Comparison of ENCODE assay signal across 8 cellular contexts in the genomic region with DNA sequence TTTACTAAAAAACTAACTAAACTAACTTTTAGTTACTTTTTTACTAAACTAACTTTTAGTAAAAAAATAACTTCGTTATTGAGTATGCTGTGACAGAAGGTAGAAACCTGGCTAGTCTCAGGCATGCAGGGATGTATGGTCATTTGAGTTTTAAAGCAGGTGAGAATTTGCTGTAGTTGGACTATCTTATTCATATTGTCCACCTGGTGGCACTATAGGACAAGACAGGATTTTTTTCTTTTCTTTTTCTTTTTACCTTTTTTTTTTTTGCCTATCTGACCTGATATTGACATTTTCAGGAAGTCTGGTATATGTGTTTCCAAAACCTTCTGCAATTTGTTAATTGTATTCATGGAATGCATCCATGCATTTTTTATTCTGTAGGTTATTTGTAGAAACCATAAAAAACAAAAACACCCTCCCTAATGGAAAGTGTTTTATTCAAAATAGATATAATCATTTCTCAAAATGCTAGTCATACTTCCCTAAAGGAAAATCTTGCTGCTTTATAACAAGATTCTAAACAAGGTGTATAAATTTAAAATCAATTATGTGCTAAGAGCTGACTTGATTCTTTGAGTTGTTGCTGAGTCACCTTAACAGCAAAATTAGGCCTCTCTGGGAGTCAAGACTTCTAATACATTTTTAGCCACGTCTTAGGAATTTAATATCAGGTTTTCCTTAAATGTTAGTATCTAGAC.
DNase-seq lines count a peak whose midpoint lies in the region; ATAC-seq and TF ChIP-seq lines count a peak whose summit lies in the region.

No MANE protein-coding gene starts in this region.

- H3K36me3 Mint-ChIP-seq in naive thymus-derived CD4-positive, alpha-beta T cell: no peaks in the 10 kb centered on the region

- H3K27ac ChIP-seq in HEK293 (ENCODE audit: extremely low read depth, low read depth, low read length) (no peak overlapping the region), dorsolateral prefrontal cortex (no peak overlapping the region)
- H3K27ac ChIP-seq in naive thymus-derived CD4-positive, alpha-beta T cell (ENCODE audit: low read depth, low read length): no peak overlapping the region

- H3K27ac Mint-ChIP-seq in naive thymus-derived CD4-positive, alpha-beta T cell: no peak overlapping the region

- no peak overlapping the region for H3K4me3 ChIP-seq in HEK293 (ENCODE audit: low read depth, low read length)
- H3K4me3 ChIP-seq in dorsolateral prefrontal cortex: no peak overlapping the region
- H3K4me3 ChIP-seq in retinal pigment epithelial cell (ENCODE audit: low read length): no peak overlapping the region
- no peak overlapping the region for H3K4me3 ChIP-seq in naive thymus-derived CD4-positive, alpha-beta T cell (ENCODE audit: low read length)
- no peak overlapping the region for H3K4me3 ChIP-seq in MG63

- POLR2A ChIA-PET in HEK293 (lab: Yijun Ruan, JAX): no interaction called here
- POLR2A ChIA-PET in naive thymus-derived CD4-positive, alpha-beta T cell (lab: Charles Lee): no interaction called here

- no peaks in the 10 kb centered on the region for H3K4me1 Mint-ChIP-seq in naive thymus-derived CD4-positive, alpha-beta T cell

- CTCF ChIA-PET in HEK293 (lab: Yijun Ruan, JAX): interaction anchor here (0.7 to 2.0 kb wide), 3 partner anchors 515 to 939 kb away, joined by 3 to 4 read pairs (median 3); no protein-coding TSS in a partner anchor
- CTCF ChIA-PET in naive thymus-derived CD4-positive, alpha-beta T cell (lab: Charles Lee): no interaction called here

- H3K27me3 ChIP-seq in dorsolateral prefrontal cortex (no peaks in the 10 kb centered on the region), MG63 (no peaks in the 10 kb centered on the region)
- no peaks in the 10 kb centered on the region for H3K27me3 ChIP-seq in naive thymus-derived CD4-positive, alpha-beta T cell (ENCODE audit: control insufficient read depth in 2 of 2, insufficient read depth in 2 of 2, low read length in 2 of 2)

- H3K4me1 ChIP-seq in HEK293 (ENCODE audit: control insufficient read depth, insufficient read depth, low read length): no peaks in the 10 kb centered on the region
- H3K4me1 ChIP-seq in naive thymus-derived CD4-positive, alpha-beta T cell (ENCODE audit: control insufficient read depth in 2 of 2, insufficient read depth in 2 of 2, low read length in 2 of 2): no peaks in the 10 kb centered on the region

- intact Hi-C loops in dorsolateral prefrontal cortex (cut with DNase I): loop anchor here in 1 of 2 donors (5.0 kb wide), 1 partner anchor 515 kb away; no protein-coding TSS in a partner anchor
- intact Hi-C loops in naive thymus-derived CD4-positive, alpha-beta T cell (cut with micrococcal nuclease): no loop called here

- H3K36me3 ChIP-seq in HEK293 (ENCODE audit: control insufficient read depth in 2 of 2, insufficient read depth in 1 of 2, low read length in 2 of 2): no peaks in the 10 kb centered on the region
- no peaks in the 10 kb centered on the region for H3K36me3 ChIP-seq in naive thymus-derived CD4-positive, alpha-beta T cell (ENCODE audit: control insufficient read depth in 2 of 3, insufficient read depth in 3 of 3, low read length in 3 of 3)
- no peaks in the 10 kb centered on the region for H3K36me3 ChIP-seq in MG63

- TF ChIP-seq CTCF in HEK293 (tag by site-specific recombination; IDR thresholded peaks at IDR 0.05): peak; percentile 21; the same call in 1 of the 2 replicates
- peak; percentile 26 to 79 (median 60) for TF ChIP-seq CTCF in dorsolateral prefrontal cortex (IDR thresholded peaks at IDR 0.05 in 54 of 56, conservative IDR thresholded peaks at IDR 0.05 in 2 of 56; ENCODE audit: low read depth in 1 of 56, partially characterized antibody in 56 of 56)
- TF ChIP-seq CTCF in retinal pigment epithelial cell (conservative IDR thresholded peaks at IDR 0.05; ENCODE audit: low read depth, low read length): peak; percentile 41

- H3K9me3 ChIP-seq in HEK293 (ENCODE audit: control insufficient read depth, insufficient read depth, low read depth, low read length) (no peaks in the 10 kb centered on the region), MG63 (no peaks in the 10 kb centered on the region)
- no peaks in the 10 kb centered on the region for H3K9me3 ChIP-seq in naive thymus-derived CD4-positive, alpha-beta T cell (ENCODE audit: control insufficient read depth in 2 of 3, low read length in 3 of 3)

- peaks cover 0 to 9% (median 0%) of the 10 kb centered on the region in 11 donors for H3K9me3 Mint-ChIP-seq in naive thymus-derived CD4-positive, alpha-beta T cell

- ATAC-seq in naive thymus-derived CD4-positive, alpha-beta T cell: no peak
- no peak for ATAC-seq in HG03135 (IDR thresholded peaks at IDR 0.05; ENCODE audit: unreplicated experiment)

- no peaks in the 10 kb centered on the region for H3K27me3 Mint-ChIP-seq in naive thymus-derived CD4-positive, alpha-beta T cell

- no peak overlapping the region for H3K4me3 Mint-ChIP-seq in naive thymus-derived CD4-positive, alpha-beta T cell

- peak; percentile 53 for DNase-seq in D341Med (ENCODE audit: low spot score)
- peak; percentile 12 for DNase-seq in NCI-H2227 (lab: John Stamatoyannopoulos, UW; ENCODE audit: unreplicated experiment)
- no peak for DNase-seq in dorsolateral prefrontal cortex
- DNase-seq in retinal pigment epithelial cell (ENCODE audit: low read depth): peak; percentile 5
- no peak for DNase-seq in naive thymus-derived CD4-positive, alpha-beta T cell
- no peak for DNase-seq in MG63

TF ChIP-seq in HEK293, 187 proteins besides CTCF, POLR2A, EP300 and RAD21:
- TF ChIP-seq ZNF654 (tag by site-specific recombination; IDR thresholded peaks at IDR 0.05; ENCODE audit: low read depth) (peak; percentile 69), ZBTB7A (tag by site-specific recombination; IDR thresholded peaks at IDR 0.05; ENCODE audit: low read depth) (no peak), BCL11A (tag by site-specific recombination; IDR thresholded peaks at IDR 0.05; ENCODE audit: low read depth) (no peak), ZNF146 (tag by site-specific recombination; IDR thresholded peaks at IDR 0.05) (no peak), KLF16 (tag by site-specific recombination; IDR thresholded peaks at IDR 0.05) (no peak)

Comparison
In these comparisons a context has a peak if more than half of its experiments do, and no peak if none do; other contexts are left out.
1. DNase-seq: peak in D341Med (single experiment), NCI-H2227 (single experiment) and retinal pigment epithelial cell (single experiment); none in dorsolateral prefrontal cortex (0 of 10), naive thymus-derived CD4-positive, alpha-beta T cell (0 of 9) and MG63 (single experiment).
2. Peak in every context shown above with its lines, with median percentiles within 50 percentile points of each other: CTCF ChIP-seq.